ENCODE assay signal across 20 cellular contexts in genomic region chr4:1182313-1182712, GRCh38.
"Had no signal": no experiment of that assay in that cellular context is flagged by ENCODE, and none has a peak within 500 bp of the region (broad histone marks: within the 10 kb centered on the region; RNA-seq: fewer than 3 reads in every experiment).

No MANE protein-coding gene starts in this region.

- ATAC-seq: effector memory CD8-positive, alpha-beta T cell; gastroesophageal sphincter; left cardiac atrium; lower lobe of right lung; sciatic nerve had no signal

- H3K4me3 Mint-ChIP-seq: memory B cell had no signal

- DNase-seq: effector memory CD8-positive, alpha-beta T cell; glutamatergic neuron; kidney; left cardiac atrium; left ventricle myocardium inferior; lower lobe of right lung; midbrain; naive B cell; posterior cingulate gyrus; spleen; stimulated activated CD4-positive, alpha-beta T cell treated with anti-CD3 and anti-CD28 coated beads, Interleukin-15, amount 100 ng/mL, for 24 hours; stimulated activated CD4-positive, alpha-beta T cell treated with anti-CD3 and anti-CD28 coated beads, Interleukin-1b, Interleukin-23, amount 100 ng/mL, for 48 hours; stimulated activated CD4-positive, alpha-beta T cell treated with anti-CD3 and anti-CD28 coated beads, Interleukin-4, amount 100 ng/mL, for 24 hours; stimulated activated naive CD4-positive, alpha-beta T cell; stomach; substantia nigra; transverse colon had no signal

- H3K27me3 Mint-ChIP-seq: effector memory CD8-positive, alpha-beta T cell; naive B cell had no signal

- H3K27ac Mint-ChIP-seq: memory B cell had no signal
